8 cellular contexts compared by ENCODE assay signal in the genomic region with DNA sequence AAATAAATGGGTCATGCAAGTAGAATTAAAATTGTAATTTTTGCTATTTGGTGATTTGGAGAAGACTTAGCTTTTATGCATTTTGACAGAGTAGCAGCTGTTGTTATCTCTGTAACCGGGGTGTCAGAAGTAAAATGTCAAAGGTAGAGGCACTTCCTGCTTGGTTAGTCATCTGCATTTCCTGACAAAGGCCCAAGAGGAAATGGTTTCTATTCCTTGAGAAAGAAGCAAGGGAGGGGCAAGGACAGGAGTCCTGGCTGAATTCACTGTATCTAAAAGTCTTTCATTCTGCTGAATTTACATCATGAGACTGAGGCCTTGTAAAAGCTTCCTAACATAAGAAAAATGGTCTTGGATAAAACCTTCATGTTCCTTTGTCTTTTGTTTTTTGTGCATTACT.
A peak's percentile ranks its signal among the peaks of the same experiment; 100 is the strongest.
DNase-seq lines count a peak whose midpoint lies in the region; ATAC-seq and TF ChIP-seq lines count a peak whose summit lies in the region.

No MANE protein-coding gene starts in this region.

- intact Hi-C loops in testis (cut with DNase I; ENCODE audit: low total_unique reads) (no loop called here), esophagus squamous epithelium (cut with DNase I) (no loop called here)

- H3K9ac ChIP-seq in HUES48 (ENCODE audit: low read depth, low read length) = no peak overlapping the region

- no peaks in the 10 kb centered on the region for H3K9me3 Mint-ChIP-seq in endothelial cell (ENCODE audit: unreplicated experiment)

- 38 to 46% methylated on average over 1 of the region's 1 CpG for WGBS in testis, 2 donors
- WGBS in esophagus squamous epithelium, 2 donors = 0 to 5% methylated on average over 1 of the region's 1 CpG

- H3K27ac ChIP-seq in HUES48 (ENCODE audit: low read depth, low read length) (peak overlapping the region; percentile 66), testis (no peak overlapping the region), esophagus squamous epithelium (no peak overlapping the region)

- peak; percentile 72 for ATAC-seq in GM21717 (IDR thresholded peaks at IDR 0.05; ENCODE audit: unreplicated experiment)

- TF ChIP-seq CTCF in GM12864 (IDR thresholded peaks at IDR 0.05; ENCODE audit: low read depth, low read length, missing control alignments) = no peak
- no peak for TF ChIP-seq CTCF in endothelial cell (IDR thresholded peaks at IDR 0.05; ENCODE audit: unreplicated experiment)
- no peak for TF ChIP-seq CTCF in testis (IDR thresholded peaks at IDR 0.05)
- TF ChIP-seq CTCF in esophagus squamous epithelium (IDR thresholded peaks at IDR 0.05) = no peak

- peak overlapping the region; percentile 64 for H3K27ac Mint-ChIP-seq in endothelial cell (ENCODE audit: unreplicated experiment)

- H3K4me3 ChIP-seq in GM12864 (ENCODE audit: low read depth, low read length) (no peak overlapping the region), HUES48 (ENCODE audit: low read depth, low read length) (no peak overlapping the region), testis (no peak overlapping the region), esophagus squamous epithelium (no peak overlapping the region)

- no peaks in the 10 kb centered on the region for H3K27me3 Mint-ChIP-seq in endothelial cell (ENCODE audit: unreplicated experiment)

- DNase-seq in GM12864 (ENCODE audit: low read depth) (peak; percentile 66), endothelial cell (ENCODE audit: low spot score) (no peak), testis (no peak), esophagus squamous epithelium (lab: John Stamatoyannopoulos, UW) (no peak), NCI-H1417 treated with DMSO at 0.1 percent for 48 hours (lab: John Stamatoyannopoulos, UW) (no peak)
- DNase-seq in stimulated activated CD4-positive, alpha-beta T cell treated with anti-CD3 and anti-CD28 coated beads, Interleukin-12 subunit alpha, Interleukin-12 subunit beta, amount 100 ng/mL, for 4 hours = no peak

- no peaks in the 10 kb centered on the region for H3K9me3 ChIP-seq in HUES48 (ENCODE audit: control insufficient read depth, insufficient read depth, low read length)
- H3K9me3 ChIP-seq in testis = no peaks in the 10 kb centered on the region
- H3K9me3 ChIP-seq in esophagus squamous epithelium = no peaks in the 10 kb centered on the region

- no peak overlapping the region for H3K4me3 Mint-ChIP-seq in endothelial cell (ENCODE audit: unreplicated experiment)

- H3K36me3 Mint-ChIP-seq in endothelial cell (ENCODE audit: low read depth, unreplicated experiment) = no peaks in the 10 kb centered on the region

- H3K27me3 ChIP-seq in HUES48 (ENCODE audit: control insufficient read depth, insufficient read depth, low read length) (no peaks in the 10 kb centered on the region), testis (no peaks in the 10 kb centered on the region), esophagus squamous epithelium (no peaks in the 10 kb centered on the region)

- H3K36me3 ChIP-seq in HUES48 (ENCODE audit: control insufficient read depth, insufficient read depth, low read length) (no peaks in the 10 kb centered on the region), testis (ENCODE audit: low read depth, missing control alignments) (no peaks in the 10 kb centered on the region), esophagus squamous epithelium (no peaks in the 10 kb centered on the region)

- TF ChIP-seq POLR2A in testis (IDR thresholded peaks at IDR 0.05) (no peak), esophagus squamous epithelium (IDR thresholded peaks at IDR 0.05) (no peak)

- peaks cover 54% of the 10 kb centered on the region for H3K4me1 Mint-ChIP-seq in endothelial cell (ENCODE audit: unreplicated experiment)

- H3K4me1 ChIP-seq in HUES48 (ENCODE audit: control insufficient read depth, insufficient read depth, low read length) (peaks cover 29% of the 10 kb centered on the region), testis (no peaks in the 10 kb centered on the region), esophagus squamous epithelium (peaks cover 0 to 12% (median 3%) of the 10 kb centered on the region in 3 donors)
